In the genomic region with DNA sequence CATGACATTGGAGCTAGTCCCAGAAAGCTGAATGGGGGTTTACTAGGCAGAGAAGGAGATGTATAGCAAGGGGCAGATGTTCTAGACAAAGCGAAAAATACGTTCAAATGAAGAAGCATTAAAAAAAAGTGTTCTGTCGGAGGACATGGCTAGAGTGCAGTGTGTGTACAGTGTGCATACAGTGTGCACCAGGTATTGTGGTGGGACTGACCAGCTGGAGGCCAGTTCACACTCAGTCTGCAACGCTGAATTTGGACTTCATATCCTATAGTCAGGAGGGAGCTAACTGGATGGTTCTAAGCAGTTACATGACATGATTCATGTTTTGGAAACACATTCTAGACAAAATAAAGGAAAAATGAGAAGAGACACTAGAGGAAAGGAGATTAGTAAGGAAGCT, we compare ENCODE assay signal across 2 cellular contexts.
TF ChIP-seq lines count a peak whose summit lies in the region.

No MANE protein-coding gene starts in this region.

TF ChIP-seq in GM12891, 5 proteins besides CTCF, POLR2A, EP300 and RAD21:
- no peak for TF ChIP-seq POLR2AphosphoS5 (IDR thresholded peaks at IDR 0.05; ENCODE audit: low read depth, low read length)
- TF ChIP-seq TAF1 (IDR thresholded peaks at IDR 0.05; ENCODE audit: low read depth, low read length): no peak
- TF ChIP-seq POU2F2 (IDR thresholded peaks at IDR 0.05; ENCODE audit: low read depth, low read length): no peak
- TF ChIP-seq PAX5 (IDR thresholded peaks at IDR 0.05; ENCODE audit: insufficient read depth, low read length, severe bottlenecking): no peak
- TF ChIP-seq SPI1 (IDR thresholded peaks at IDR 0.05; ENCODE audit: low read depth, low read length): no peak

TF ChIP-seq in GM12878, 131 proteins besides CTCF, POLR2A, EP300 and RAD21:
- TF ChIP-seq POLR2AphosphoS2 (IDR thresholded peaks at IDR 0.05; ENCODE audit: low read depth, low read length) (peak; percentile 47; the same call in 1 of the 2 replicates), PAX5 (IDR thresholded peaks at IDR 0.05; ENCODE audit: borderline replicate concordance, low read depth, low read length) (no peak)
